Comparison of ENCODE assay signal across 15 cellular contexts in the genomic region with DNA sequence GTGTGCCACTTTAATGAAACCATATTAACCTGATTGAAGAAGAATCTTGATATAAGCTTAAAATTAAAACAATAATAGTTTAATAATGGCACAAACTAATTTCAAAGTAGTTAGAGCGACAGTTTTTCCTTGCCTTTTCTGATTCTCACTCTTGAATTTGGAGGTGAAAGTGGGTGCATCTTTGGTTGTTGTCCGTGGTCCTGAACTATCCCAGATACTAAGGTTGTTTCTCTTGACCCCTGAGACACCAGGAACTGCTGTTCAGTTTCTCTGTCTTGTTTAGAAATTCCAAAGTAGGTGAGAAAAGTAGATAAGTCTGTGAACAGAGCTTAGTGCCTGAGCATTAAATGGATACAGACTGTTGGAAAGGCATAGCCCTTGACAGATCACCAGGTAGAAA.
"Had no signal": no experiment of that assay in that cellular context is flagged by ENCODE, and none has a peak within 500 bp of the region (broad histone marks: within the 10 kb centered on the region; RNA-seq: fewer than 3 reads in every experiment).

No MANE protein-coding gene starts in this region.

- H3K4me3 ChIP-seq: left lung, prostate gland, suprapubic skin had no signal

- ATAC-seq: left lung, right cardiac atrium had no signal

- H3K27ac Mint-ChIP-seq: activated CD4-positive, alpha-beta T cell treated with anti-CD3 and anti-CD28 coated beads, Interleukin-2, amount 10 ng/mL, durations not matched to agents 7 days and 5 days; activated naive CD8-positive, alpha-beta T cell treated with anti-CD3 and anti-CD28 coated beads, Interleukin-2, amount 10 ng/mL, durations not matched to agents 7 days and 5 days; memory B cell; nephron; stimulated activated naive CD8-positive, alpha-beta T cell treated with anti-CD3 and anti-CD28 coated beads, Interleukin-15, Interleukin-2, amounts not matched to agents 100 ng/mL and 50 ng/mL, for 24 hours had no signal

- H3K9me3 Mint-ChIP-seq: nephron had no signal

- H3K27me3 Mint-ChIP-seq: activated CD4-positive, alpha-beta T cell treated with anti-CD3 and anti-CD28 coated beads, Interleukin-2, amount 10 ng/mL, durations not matched to agents 7 days and 5 days; activated naive CD8-positive, alpha-beta T cell treated with anti-CD3 and anti-CD28 coated beads, Interleukin-2, amount 10 ng/mL, durations not matched to agents 7 days and 5 days; memory B cell; stimulated activated naive CD8-positive, alpha-beta T cell treated with anti-CD3 and anti-CD28 coated beads, Interleukin-15, Interleukin-2, amounts not matched to agents 100 ng/mL and 50 ng/mL, for 24 hours had no signal

- H3K9me3 ChIP-seq: prostate gland, suprapubic skin had no signal

- H3K36me3 Mint-ChIP-seq: activated naive CD8-positive, alpha-beta T cell treated with anti-CD3 and anti-CD28 coated beads, Interleukin-2, amount 10 ng/mL, durations not matched to agents 7 days and 5 days; memory B cell had no signal

- DNase-seq: activated CD4-positive, alpha-beta T cell treated with anti-CD3 and anti-CD28 coated beads, Interleukin-2, amount 10 ng/mL, durations not matched to agents 7 days and 5 days; activated naive CD4-positive, alpha-beta T cell; activated naive CD8-positive, alpha-beta T cell treated with anti-CD3 and anti-CD28 coated beads, Interleukin-2, amount 10 ng/mL, durations not matched to agents 7 days and 5 days; aorta; cortex of kidney; effector CD4-positive, alpha-beta T cell; head of caudate nucleus; left lung; right cardiac atrium; trophoblast cell had no signal

- H3K27ac ChIP-seq: left lung, prostate gland, suprapubic skin had no signal

- H3K36me3 ChIP-seq: left lung, prostate gland, suprapubic skin had no signal

- H3K4me1 Mint-ChIP-seq: activated CD4-positive, alpha-beta T cell treated with anti-CD3 and anti-CD28 coated beads, Interleukin-2, amount 10 ng/mL, durations not matched to agents 7 days and 5 days; activated naive CD8-positive, alpha-beta T cell treated with anti-CD3 and anti-CD28 coated beads, Interleukin-2, amount 10 ng/mL, durations not matched to agents 7 days and 5 days; memory B cell; nephron had no signal

- H3K27me3 ChIP-seq: left lung, suprapubic skin had no signal

- H3K4me3 Mint-ChIP-seq: activated CD4-positive, alpha-beta T cell treated with anti-CD3 and anti-CD28 coated beads, Interleukin-2, amount 10 ng/mL, durations not matched to agents 7 days and 5 days; activated naive CD8-positive, alpha-beta T cell treated with anti-CD3 and anti-CD28 coated beads, Interleukin-2, amount 10 ng/mL, durations not matched to agents 7 days and 5 days; memory B cell; nephron; stimulated activated naive CD8-positive, alpha-beta T cell treated with anti-CD3 and anti-CD28 coated beads, Interleukin-15, Interleukin-2, amounts not matched to agents 100 ng/mL and 50 ng/mL, for 24 hours had no signal

- H3K4me1 ChIP-seq: left lung, prostate gland, suprapubic skin had no signal
